ENCODE assay signal across 10 cellular contexts in the genomic region with DNA sequence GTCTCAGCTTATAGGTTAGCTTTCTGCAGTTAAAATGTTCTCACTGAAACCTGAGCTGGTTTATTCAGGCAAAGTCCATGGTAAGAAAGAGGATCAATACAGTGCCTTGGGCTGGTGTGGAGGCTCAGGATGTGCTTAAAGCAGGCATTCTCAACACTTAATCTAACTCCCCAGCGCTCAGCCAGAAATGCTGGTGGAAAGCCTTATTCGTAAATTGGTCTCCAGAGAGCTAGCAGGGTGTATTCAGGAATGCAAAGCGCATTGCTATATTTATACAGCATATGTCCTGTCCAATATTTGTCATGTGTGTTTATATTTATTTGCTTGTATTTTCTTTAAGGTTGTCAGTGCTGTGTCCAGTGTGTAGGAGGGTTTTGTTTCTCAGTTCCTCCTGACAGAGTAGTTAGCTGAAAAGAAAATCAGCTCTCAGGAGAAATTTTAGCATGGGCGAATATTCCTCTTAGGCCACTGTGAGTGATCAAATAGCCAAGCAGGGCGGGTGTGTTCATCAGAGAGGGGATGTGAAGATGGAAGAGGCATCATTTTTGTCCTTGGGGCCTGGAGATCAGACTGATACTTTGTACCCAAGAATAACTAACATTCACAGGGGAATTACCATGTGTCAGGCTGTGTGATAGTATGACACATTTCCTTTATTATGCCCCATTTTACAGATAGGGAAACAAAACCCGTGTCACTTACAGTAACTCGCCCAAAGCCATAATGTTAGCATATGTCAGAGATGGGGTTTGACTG.
A peak's percentile ranks its signal among the peaks of the same experiment; 100 is the strongest.
DNase-seq lines count a peak whose midpoint lies in the region; ATAC-seq, FAIRE-seq and TF ChIP-seq lines count a peak whose summit lies in the region.
"Had no signal": no experiment of that assay in that cellular context is flagged by ENCODE, and none has a peak within 500 bp of the region (broad histone marks: within the 10 kb centered on the region; RNA-seq: fewer than 3 reads in every experiment).

No MANE protein-coding gene starts in this region.

- H3F3A ChIP-seq in neural progenitor cell (ENCODE audit: low read depth): peaks cover 4% of the 10 kb centered on the region

- H3K4me1 ChIP-seq in neural progenitor cell (peaks cover 13% of the 10 kb centered on the region), kidney (ENCODE audit: control insufficient read depth in 1 of 2, insufficient read depth in 1 of 2, low read depth in 1 of 2, low read length in 2 of 2) (no peaks in the 10 kb centered on the region)

- intact Hi-C loops in kidney (cut with DNase I): no loop called here

- H3K9me3 ChIP-seq in neural progenitor cell (ENCODE audit: low read depth) (no peaks in the 10 kb centered on the region), kidney (ENCODE audit: control insufficient read depth in 1 of 2, low read length in 2 of 2) (no peaks in the 10 kb centered on the region)
- H3K9me3 ChIP-seq: A549 had no signal

- H3K27me3 Mint-ChIP-seq in neural progenitor cell (ENCODE audit: insufficient read depth, low read depth): peaks cover 2% of the 10 kb centered on the region

- H3K4me2 ChIP-seq in neural progenitor cell: peak overlapping the region; percentile 21

- no peaks in the 10 kb centered on the region for H3K79me2 ChIP-seq in neural progenitor cell (ENCODE audit: low read depth)

- peak overlapping the region; percentile 6 for H3K27ac Mint-ChIP-seq in neural progenitor cell

- ATAC-seq in activated CD4-positive, CD25-positive, alpha-beta regulatory T cell treated with anti-CD3 and anti-CD28 coated beads, Interleukin-2, amount 50 U/mL, for 24 hours: peak; percentile 86 to 88
- peak; percentile 77 for ATAC-seq in GM21717 (IDR thresholded peaks at IDR 0.05; ENCODE audit: unreplicated experiment)
- ATAC-seq in HG03521 (IDR thresholded peaks at IDR 0.05; ENCODE audit: unreplicated experiment): peak; percentile 77

- H3K4me1 Mint-ChIP-seq in neural progenitor cell: peaks cover 34% of the 10 kb centered on the region

- H4K20me1 ChIP-seq in neural progenitor cell (ENCODE audit: low read depth): no peaks in the 10 kb centered on the region

- H3K36me3 ChIP-seq in neural progenitor cell (no peaks in the 10 kb centered on the region), kidney (ENCODE audit: control insufficient read depth in 1 of 2, insufficient read depth in 2 of 2, low read length in 2 of 2) (no peaks in the 10 kb centered on the region)

- no peaks in the 10 kb centered on the region for H3K27me3 ChIP-seq in neural progenitor cell

- no peak for FAIRE-seq in kidney (lab: Jason Lieb, UNC)
- FAIRE-seq: A549 had no signal

- H3K27ac ChIP-seq in neural progenitor cell: no peak overlapping the region
- H3K27ac ChIP-seq in RWPE1: no peak overlapping the region
- no peak overlapping the region for H3K27ac ChIP-seq in kidney (ENCODE audit: low read depth in 2 of 2, low read length in 2 of 2)

- DNase-seq in activated CD4-positive, CD25-positive, alpha-beta regulatory T cell (lab: John Stamatoyannopoulos, UW): no peak
- DNase-seq in neural progenitor cell (ENCODE audit: low spot score): peak; percentile 46
- no peak for DNase-seq in RWPE1 (ENCODE audit: low spot score)
- DNase-seq in kidney: no peak
- DNase-seq in LoVo (ENCODE audit: low spot score): no peak
- DNase-seq: activated CD8-positive, alpha-beta memory T cell treated with anti-CD3 and anti-CD28 coated beads, Interleukin-2, amount 50 U/mL, for 4 hours had no signal

- H2AFZ ChIP-seq in neural progenitor cell (replicated peaks): no peak overlapping the region

- no peaks in the 10 kb centered on the region for H3K9me3 Mint-ChIP-seq in neural progenitor cell

- H3K9ac ChIP-seq in neural progenitor cell (no peak overlapping the region), kidney (ENCODE audit: low read length in 2 of 2) (no peak overlapping the region)

- TF ChIP-seq CTCF in neural progenitor cell (IDR thresholded peaks at IDR 0.05) (no peak), RWPE1 (conservative IDR thresholded peaks at IDR 0.05; ENCODE audit: low read depth) (no peak), kidney (IDR thresholded peaks at IDR 0.05; ENCODE audit: borderline replicate concordance, extremely low read depth, insufficient read depth) (no peak)

- H3K36me3 Mint-ChIP-seq in neural progenitor cell: no peaks in the 10 kb centered on the region

- POLR2A ChIA-PET in RWPE1 (lab: Yijun Ruan, JAX; ENCODE audit: low non-redundant PET): no interaction called here

- H3K4me3 Mint-ChIP-seq in neural progenitor cell: no peak overlapping the region

- H3K4me3 ChIP-seq in neural progenitor cell: no peak overlapping the region
- no peak overlapping the region for H3K4me3 ChIP-seq in kidney (ENCODE audit: low read length in 2 of 2)
- H3K4me3 ChIP-seq: A549 had no signal

- CTCF ChIA-PET in RWPE1 (lab: Yijun Ruan, JAX): interaction anchor here (0.5 to 3.0 kb wide), 7 partner anchors 30 to 1127 kb away, joined by 3 to 69 read pairs (median 4); partner anchors contain the start of gene INSYN2B
